ENCODE assay signal across 13 cellular contexts in the genomic region with DNA sequence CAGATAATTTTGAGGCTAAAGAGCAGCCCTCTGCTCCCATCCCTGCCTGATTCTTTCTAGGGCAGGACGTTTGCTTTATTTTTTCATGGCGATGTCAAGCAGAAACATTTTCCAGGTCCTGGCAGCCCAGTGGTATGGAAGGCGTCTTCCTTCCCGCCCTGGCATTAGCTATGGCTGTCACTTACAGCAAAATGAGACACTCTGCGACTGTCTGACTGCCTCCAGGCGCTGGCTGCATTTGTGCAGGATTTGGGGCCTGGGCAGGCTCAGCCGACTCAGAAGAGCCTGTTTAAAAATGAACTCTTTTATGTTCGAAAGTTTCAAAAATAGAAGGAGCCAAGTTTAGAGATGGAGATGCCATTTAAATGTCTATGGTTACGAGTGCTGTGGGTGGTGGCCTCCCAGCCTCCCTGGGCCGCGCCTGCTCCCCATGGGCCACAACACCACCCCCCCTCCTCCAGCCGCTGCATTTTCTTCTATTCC. TPM values are rescaled to one million over a fixed set of nuclear protein-coding genes. Genes with fewer than 3 reads are reported as not detected.
DNase-seq lines count a peak whose midpoint lies in the region; ATAC-seq and TF ChIP-seq lines count a peak whose summit lies in the region.
"Had no signal": no experiment of that assay in that cellular context is flagged by ENCODE, and none has a peak within 500 bp of the region (broad histone marks: within the 10 kb centered on the region; RNA-seq: fewer than 3 reads in every experiment).

No MANE protein-coding gene starts in this region.

- BruUV-seq in Panc1 (replicated peaks; lab: Mats Ljungman, UMichigan), result no TSS peak

- peak; percentile 22 for ATAC-seq in Panc1

- no peaks in the 10 kb centered on the region for H3K9me3 Mint-ChIP-seq in endodermal cell
- H3K9me3 Mint-ChIP-seq: activated CD4-positive, alpha-beta memory T cell treated with anti-CD3 and anti-CD28 coated beads, Interleukin-2, amount 10 ng/mL, durations not matched to agents 7 days and 5 days; CD4-positive, alpha-beta T cell had no signal

- no peak overlapping the region for H3K4me3 Mint-ChIP-seq in endodermal cell
- H3K4me3 Mint-ChIP-seq: activated CD4-positive, alpha-beta memory T cell treated with anti-CD3 and anti-CD28 coated beads, Interleukin-2, amount 10 ng/mL, durations not matched to agents 7 days and 5 days; CD4-positive, alpha-beta T cell had no signal

- H3K4me3 ChIP-seq in Panc1 (ENCODE audit: low read depth in 2 of 2, low read length in 2 of 2), result peak overlapping the region; percentile 29 to 53; a peak in 3 of 4 replicates
- no peak overlapping the region for H3K4me3 ChIP-seq in endodermal cell (ENCODE audit: low read length)
- peak overlapping the region in 1 of 2 donors; percentile 9 for H3K4me3 ChIP-seq in muscle layer of colon (ENCODE audit: low read depth in 1 of 2, low read length in 2 of 2)
- H3K4me3 ChIP-seq in thymus (ENCODE audit: low read length), result no peak overlapping the region

- H3K9ac ChIP-seq in endodermal cell (ENCODE audit: extremely low read depth, low read length, poor library complexity, severe bottlenecking) (no peak overlapping the region), muscle layer of colon (ENCODE audit: low read length) (no peak overlapping the region)

- WGBS in endodermal cell (ENCODE audit: insufficient coverage in 1 of 2, insufficient read length in 1 of 2), 2 experiments, result 83 to 87% methylated on average over 3 to 12 of the region's 12 CpGs
- WGBS in thymus, result 79% methylated on average over 12 of the region's 12 CpGs

- no peak overlapping the region for H3K27ac Mint-ChIP-seq in endodermal cell
- H3K27ac Mint-ChIP-seq: activated CD4-positive, alpha-beta memory T cell treated with anti-CD3 and anti-CD28 coated beads, Interleukin-2, amount 10 ng/mL, durations not matched to agents 7 days and 5 days; CD4-positive, alpha-beta T cell had no signal

- H3K27ac ChIP-seq in Panc1 (ENCODE audit: low read length) (peak overlapping the region; percentile 96), endodermal cell (ENCODE audit: low read depth, low read length) (peak overlapping the region; percentile 79), muscle layer of colon (ENCODE audit: low read depth, low read length) (peak overlapping the region; percentile 62), thymus (ENCODE audit: low read depth) (peak overlapping the region; percentile 70)

- no peaks in the 10 kb centered on the region for H3K36me3 Mint-ChIP-seq in endodermal cell (ENCODE audit: low read depth)

- H3K9me3 ChIP-seq in Panc1 (ENCODE audit: control insufficient read depth, insufficient read depth, low read depth, low read length) (no peaks in the 10 kb centered on the region), endodermal cell (ENCODE audit: control insufficient read depth, low read length) (no peaks in the 10 kb centered on the region), muscle layer of colon (ENCODE audit: low read length) (no peaks in the 10 kb centered on the region), thymus (ENCODE audit: control insufficient read depth) (no peaks in the 10 kb centered on the region)

- peaks cover 11% of the 10 kb centered on the region for H3K27me3 Mint-ChIP-seq in endodermal cell (ENCODE audit: insufficient read depth)
- H3K27me3 Mint-ChIP-seq: activated CD4-positive, alpha-beta memory T cell treated with anti-CD3 and anti-CD28 coated beads, Interleukin-2, amount 10 ng/mL, durations not matched to agents 7 days and 5 days; CD4-positive, alpha-beta T cell had no signal

- in situ Hi-C loops in Panc1 (cut with HindIII; ENCODE audit: low pct_unique_long_range_greater_than_20kb, low sequenced_read_pairs), result no loop called here

- intact Hi-C loops in Panc1 (cut with micrococcal nuclease; ENCODE audit: unreplicated experiment), result loop anchor here (5.0 to 10.0 kb wide), 3 partner anchors 59 to 178 kb away; no protein-coding TSS in a partner anchor

- DNase-seq in Panc1 (ENCODE audit: low read depth, low spot score) (no peak), endodermal cell (no peak), NCI-H526 treated with DMSO at 0.1 percent for 48 hours (lab: John Stamatoyannopoulos, UW) (no peak), H4 (ENCODE audit: low spot score) (no peak), DMS 273 treated with DMSO at 0.1 percent for 48 hours (lab: John Stamatoyannopoulos, UW) (no peak), DMS53 treated with DMSO at 0.1 percent for 48 hours (lab: John Stamatoyannopoulos, UW; ENCODE audit: unreplicated experiment) (no peak)
- DNase-seq: activated CD4-positive, alpha-beta memory T cell treated with anti-CD3 and anti-CD28 coated beads, Interleukin-2, amount 10 ng/mL, durations not matched to agents 7 days and 5 days; activated naive CD4-positive, alpha-beta T cell treated with Interleukin-2 at 50 U/mL for 16 hours; CD4-positive, alpha-beta T cell; dermis blood vessel endothelial cell; NCI-H510A treated with DMSO at 0.1 percent for 48 hours had no signal

- H3K36me3 ChIP-seq in Panc1 (ENCODE audit: control insufficient read depth, insufficient read depth, low read length) (no peaks in the 10 kb centered on the region), endodermal cell (ENCODE audit: control insufficient read depth, insufficient read depth, low read length) (no peaks in the 10 kb centered on the region), muscle layer of colon (ENCODE audit: insufficient read depth, low read length) (no peaks in the 10 kb centered on the region), thymus (ENCODE audit: control insufficient read depth, insufficient read depth) (no peaks in the 10 kb centered on the region)

- H3K4me1 ChIP-seq in Panc1 (ENCODE audit: control insufficient read depth, insufficient read depth, low read length), result peaks cover 82% of the 10 kb centered on the region
- H3K4me1 ChIP-seq in endodermal cell (ENCODE audit: control insufficient read depth, insufficient read depth, low read length), result no peaks in the 10 kb centered on the region
- peaks cover 70% of the 10 kb centered on the region for H3K4me1 ChIP-seq in muscle layer of colon (ENCODE audit: insufficient read depth, low read length)
- no peaks in the 10 kb centered on the region for H3K4me1 ChIP-seq in thymus (ENCODE audit: control insufficient read depth, insufficient read depth, low read length)

- POLR2A ChIA-PET in Panc1 (lab: Charles Lee), result no interaction called here

- CTCF ChIA-PET in Panc1 (lab: Charles Lee), result no interaction called here

- peaks cover 14% of the 10 kb centered on the region for H3K4me1 Mint-ChIP-seq in endodermal cell
- H3K4me1 Mint-ChIP-seq: activated CD4-positive, alpha-beta memory T cell treated with anti-CD3 and anti-CD28 coated beads, Interleukin-2, amount 10 ng/mL, durations not matched to agents 7 days and 5 days had no signal

- TF ChIP-seq CTCF in Panc1 (IDR thresholded peaks at IDR 0.05) (no peak), endodermal cell (conservative IDR thresholded peaks at IDR 0.05) (no peak)

- H3K27me3 ChIP-seq in Panc1 (ENCODE audit: control insufficient read depth, insufficient read depth, low read length), result no peaks in the 10 kb centered on the region
- no peaks in the 10 kb centered on the region for H3K27me3 ChIP-seq in endodermal cell (ENCODE audit: control insufficient read depth, insufficient read depth, low read length, poor library complexity, severe bottlenecking)
- H3K27me3 ChIP-seq in muscle layer of colon (ENCODE audit: control insufficient read depth in 1 of 2, insufficient read depth in 2 of 2, low read length in 2 of 2), result no peaks in the 10 kb centered on the region
- H3K27me3 ChIP-seq in thymus (ENCODE audit: control insufficient read depth, insufficient read depth), result no peaks in the 10 kb centered on the region

RNA-seq across cellular contexts. Expression of gene TNS3, which starts 54.8 kb away (rescaled TPM):
- total RNA-seq in Panc1 (2021; ENCODE audit: unreplicated experiment) (533 TPM), endodermal cell (10 to 100 TPM; 33.8 to 38.5 TPM)
- polyA plus RNA-seq in Panc1 (2012; ENCODE audit: insufficient read length), result 322 TPM
- 18.1 TPM for polyA plus RNA-seq in endodermal cell (2013, experiment 1 of 2)
- polyA plus RNA-seq in endodermal cell (2013, experiment 2 of 2), result 19.3 TPM
- 6.2 TPM for polyA plus RNA-seq in thymus
- 143 and 147 TPM in 2 replicates for total RNA-seq in H4 (2014; rRNA removed; shearing (Covaris generic))

Comparison
In these comparisons a context has a peak if more than half of its experiments do, and no peak if none do; other contexts are left out.
1. H3K4me3 ChIP-seq: peak in Panc1 (2 of 2); none in endodermal cell (single experiment) and thymus (single experiment).
2. Peak in every context shown above with its lines, with median percentiles within 50 percentile points of each other: H3K27ac ChIP-seq.